3 cellular contexts compared by ENCODE assay signal in genomic region chr14:81516941-81517797, GRCh38.
TF ChIP-seq lines count a peak whose summit lies in the region.

No MANE protein-coding gene starts in this region.

TF ChIP-seq in H1, 55 proteins besides CTCF, POLR2A, EP300 and RAD21:
- TF ChIP-seq CHD2 (IDR thresholded peaks at IDR 0.05; ENCODE audit: low read length) (no peak), ASH2L (IDR thresholded peaks at IDR 0.05; ENCODE audit: low read length) (peak; percentile 57), TEAD4 (IDR thresholded peaks at IDR 0.05; ENCODE audit: low read depth, low read length) (peak; percentile 90), BACH1 (IDR thresholded peaks at IDR 0.05; ENCODE audit: low read length) (no peak), SP1 (IDR thresholded peaks at IDR 0.05; ENCODE audit: low read depth, low read length) (peak; percentile 69; the same call in 1 of the 2 replicates)

TF ChIP-seq in liver, 16 proteins besides CTCF, POLR2A, EP300 and RAD21:
- peak; percentile 58 for TF ChIP-seq FOXA2 (IDR thresholded peaks at IDR 0.05)
- peak; percentile 41 for TF ChIP-seq HNF4G (IDR thresholded peaks at IDR 0.05)
- TF ChIP-seq, protein P1, sequence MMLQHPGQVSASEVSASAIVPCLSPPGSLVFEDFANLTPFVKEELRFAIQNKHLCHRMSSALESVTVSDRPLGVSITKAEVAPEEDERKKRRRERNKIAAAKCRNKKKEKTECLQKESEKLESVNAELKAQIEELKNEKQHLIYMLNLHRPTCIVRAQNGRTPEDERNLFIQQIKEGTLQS (IDR thresholded peaks at IDR 0.05), result no peak
- TF ChIP-seq MAX (IDR thresholded peaks at IDR 0.05), result peak; percentile 7
- TF ChIP-seq FOXA1 (IDR thresholded peaks at IDR 0.05), result no peak
- no peak for TF ChIP-seq NR2F2 (IDR thresholded peaks at IDR 0.05)
- TF ChIP-seq, protein P2, sequence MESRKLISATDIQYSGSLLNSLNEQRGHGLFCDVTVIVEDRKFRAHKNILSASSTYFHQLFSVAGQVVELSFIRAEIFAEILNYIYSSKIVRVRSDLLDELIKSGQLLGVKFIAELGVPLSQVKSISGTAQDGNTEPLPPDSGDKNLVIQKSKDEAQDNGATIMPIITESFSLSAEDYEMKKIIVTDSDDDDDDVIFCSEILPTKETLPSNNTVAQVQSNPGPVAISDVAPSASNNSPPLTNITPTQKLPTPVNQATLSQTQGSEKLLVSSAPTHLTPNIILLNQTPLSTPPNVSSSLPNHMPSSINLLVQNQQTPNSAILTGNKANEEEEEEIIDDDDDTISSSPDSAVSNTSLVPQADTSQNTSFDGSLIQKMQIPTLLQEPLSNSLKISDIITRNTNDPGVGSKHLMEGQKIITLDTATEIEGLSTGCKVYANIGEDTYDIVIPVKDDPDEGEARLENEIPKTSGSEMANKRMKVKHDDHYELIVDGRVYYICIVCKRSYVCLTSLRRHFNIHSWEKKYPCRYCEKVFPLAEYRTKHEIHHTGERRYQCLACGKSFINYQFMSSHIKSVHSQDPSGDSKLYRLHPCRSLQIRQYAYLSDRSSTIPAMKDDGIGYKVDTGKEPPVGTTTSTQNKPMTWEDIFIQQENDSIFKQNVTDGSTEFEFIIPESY (IDR thresholded peaks at IDR 0.05), result peak; percentile 50
- no peak for TF ChIP-seq TAF1 (conservative IDR thresholded peaks at IDR 0.05)
- TF ChIP-seq GABPA (IDR thresholded peaks at IDR 0.05 in 1 of 2, conservative IDR thresholded peaks at IDR 0.05 in 1 of 2), result no peak
- peak; percentile 44 to 52 for TF ChIP-seq RXRA (IDR thresholded peaks at IDR 0.05)
- peak; percentile 38 to 40 for TF ChIP-seq EGR1 (IDR thresholded peaks at IDR 0.05; ENCODE audit: low read depth in 2 of 2)
- TF ChIP-seq, protein P3, sequence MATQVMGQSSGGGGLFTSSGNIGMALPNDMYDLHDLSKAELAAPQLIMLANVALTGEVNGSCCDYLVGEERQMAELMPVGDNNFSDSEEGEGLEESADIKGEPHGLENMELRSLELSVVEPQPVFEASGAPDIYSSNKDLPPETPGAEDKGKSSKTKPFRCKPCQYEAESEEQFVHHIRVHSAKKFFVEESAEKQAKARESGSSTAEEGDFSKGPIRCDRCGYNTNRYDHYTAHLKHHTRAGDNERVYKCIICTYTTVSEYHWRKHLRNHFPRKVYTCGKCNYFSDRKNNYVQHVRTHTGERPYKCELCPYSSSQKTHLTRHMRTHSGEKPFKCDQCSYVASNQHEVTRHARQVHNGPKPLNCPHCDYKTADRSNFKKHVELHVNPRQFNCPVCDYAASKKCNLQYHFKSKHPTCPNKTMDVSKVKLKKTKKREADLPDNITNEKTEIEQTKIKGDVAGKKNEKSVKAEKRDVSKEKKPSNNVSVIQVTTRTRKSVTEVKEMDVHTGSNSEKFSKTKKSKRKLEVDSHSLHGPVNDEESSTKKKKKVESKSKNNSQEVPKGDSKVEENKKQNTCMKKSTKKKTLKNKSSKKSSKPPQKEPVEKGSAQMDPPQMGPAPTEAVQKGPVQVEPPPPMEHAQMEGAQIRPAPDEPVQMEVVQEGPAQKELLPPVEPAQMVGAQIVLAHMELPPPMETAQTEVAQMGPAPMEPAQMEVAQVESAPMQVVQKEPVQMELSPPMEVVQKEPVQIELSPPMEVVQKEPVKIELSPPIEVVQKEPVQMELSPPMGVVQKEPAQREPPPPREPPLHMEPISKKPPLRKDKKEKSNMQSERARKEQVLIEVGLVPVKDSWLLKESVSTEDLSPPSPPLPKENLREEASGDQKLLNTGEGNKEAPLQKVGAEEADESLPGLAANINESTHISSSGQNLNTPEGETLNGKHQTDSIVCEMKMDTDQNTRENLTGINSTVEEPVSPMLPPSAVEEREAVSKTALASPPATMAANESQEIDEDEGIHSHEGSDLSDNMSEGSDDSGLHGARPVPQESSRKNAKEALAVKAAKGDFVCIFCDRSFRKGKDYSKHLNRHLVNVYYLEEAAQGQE (IDR thresholded peaks at IDR 0.05), result peak; percentile 45
- peak; percentile 94 for TF ChIP-seq SP1 (IDR thresholded peaks at IDR 0.05)
- TF ChIP-seq YY1 (IDR thresholded peaks at IDR 0.05), result no peak
- peak; percentile 71 to 72 for TF ChIP-seq HNF4A (conservative IDR thresholded peaks at IDR 0.05)
- peak; percentile 9 to 52 for TF ChIP-seq JUND (IDR thresholded peaks at IDR 0.05)
TF ChIP-seq in liver: peak in this region for 10.

TF ChIP-seq in GM12891, 5 proteins besides CTCF, POLR2A, EP300 and RAD21:
- TF ChIP-seq PAX5 (IDR thresholded peaks at IDR 0.05; ENCODE audit: insufficient read depth, low read length, severe bottlenecking) (no peak), POU2F2 (IDR thresholded peaks at IDR 0.05; ENCODE audit: low read depth, low read length) (no peak), TAF1 (IDR thresholded peaks at IDR 0.05; ENCODE audit: low read depth, low read length) (no peak), SPI1 (IDR thresholded peaks at IDR 0.05; ENCODE audit: low read depth, low read length) (no peak), POLR2AphosphoS5 (IDR thresholded peaks at IDR 0.05; ENCODE audit: low read depth, low read length) (no peak)
